Comparison of ENCODE assay signal across 8 cellular contexts in the genomic region with DNA sequence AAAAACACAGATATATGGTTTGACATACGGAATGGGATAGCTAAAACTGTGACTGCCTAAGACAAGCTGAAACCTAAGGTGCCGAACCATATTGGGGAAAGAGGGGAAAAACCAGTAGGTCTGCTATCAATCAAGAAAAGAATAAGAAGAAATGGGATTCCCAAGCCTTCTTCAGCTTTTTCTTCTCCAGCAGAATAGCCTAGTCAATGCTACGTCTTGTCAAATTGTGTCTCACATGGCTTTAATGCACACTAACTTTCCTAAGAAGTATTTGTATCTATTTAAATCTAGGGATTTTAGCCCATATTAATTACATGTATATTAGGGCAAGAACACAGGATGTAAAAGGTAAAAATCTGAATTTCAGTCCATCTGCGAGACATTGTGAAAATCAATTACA. TPM values are rescaled to one million over a fixed set of nuclear protein-coding genes. Genes with fewer than 3 reads are reported as not detected.
DNase-seq lines count a peak whose midpoint lies in the region; ATAC-seq and TF ChIP-seq lines count a peak whose summit lies in the region.
"Had no signal": no experiment of that assay in that cellular context is flagged by ENCODE, and none has a peak within 500 bp of the region (broad histone marks: within the 10 kb centered on the region; RNA-seq: fewer than 3 reads in every experiment).

No MANE protein-coding gene starts in this region.

- peak overlapping the region; percentile 82 for H3K4me3 ChIP-seq in HEK293 (ENCODE audit: low read depth, low read length)
- peak overlapping the region; percentile 38 for H3K4me3 ChIP-seq in iPS-18c (ENCODE audit: insufficient read depth, low read depth, low read length)
- peak overlapping the region in 7 of 8 donors; percentile 60 to 84 (median 67) for H3K4me3 ChIP-seq in spleen

- POLR2A ChIA-PET in HEK293 (lab: Yijun Ruan, JAX): no interaction called here
- POLR2A ChIA-PET in activated CD4-positive, alpha-beta memory T cell treated with anti-CD3 and anti-CD28 coated beads, Interleukin-2, amount 10 ng/mL, durations not matched to agents 7 days and 5 days (lab: Charles Lee): no interaction called here

- TF ChIP-seq CTCF in HEK293 (tag by site-specific recombination; IDR thresholded peaks at IDR 0.05): no peak
- TF ChIP-seq CTCF in spleen (IDR thresholded peaks at IDR 0.05 in 8 of 11, conservative IDR thresholded peaks at IDR 0.05 in 3 of 11): no peak

- H3K36me3 Mint-ChIP-seq in activated CD4-positive, alpha-beta memory T cell treated with anti-CD3 and anti-CD28 coated beads, Interleukin-2, amount 10 ng/mL, durations not matched to agents 7 days and 5 days (ENCODE audit: low read depth): peaks cover 41% of the 10 kb centered on the region

- CTCF ChIA-PET in HEK293 (lab: Yijun Ruan, JAX): interaction anchor here (0.7 to 1.1 kb wide), 4 partner anchors 9 to 348 kb away, joined by 3 to 5 read pairs (median 4); no protein-coding TSS in a partner anchor
- CTCF ChIA-PET in activated CD4-positive, alpha-beta memory T cell treated with anti-CD3 and anti-CD28 coated beads, Interleukin-2, amount 10 ng/mL, durations not matched to agents 7 days and 5 days (lab: Charles Lee): no interaction called here

- H3K9me3 ChIP-seq in HEK293 (ENCODE audit: control insufficient read depth, insufficient read depth, low read depth, low read length) (no peaks in the 10 kb centered on the region), iPS-18c (ENCODE audit: control insufficient read depth, insufficient read depth, low read length) (no peaks in the 10 kb centered on the region), spleen (peaks cover 0 to 13% (median 9%) of the 10 kb centered on the region in 8 donors)

- no peak for ATAC-seq in HG03457 (IDR thresholded peaks at IDR 0.05; ENCODE audit: unreplicated experiment)

- DNase-seq in activated CD4-positive, alpha-beta memory T cell treated with anti-CD3 and anti-CD28 coated beads, Interleukin-2, amount 10 ng/mL, durations not matched to agents 7 days and 5 days: no peak
- no peak for DNase-seq in spleen
- no peak for DNase-seq in islet precursor cell
- DNase-seq in GM19238 (ENCODE audit: insufficient read length, low spot score): no peak

- H3K27ac Mint-ChIP-seq in activated CD4-positive, alpha-beta memory T cell treated with anti-CD3 and anti-CD28 coated beads, Interleukin-2, amount 10 ng/mL, durations not matched to agents 7 days and 5 days: peak overlapping the region; percentile 83

- H3K4me3 Mint-ChIP-seq in activated CD4-positive, alpha-beta memory T cell treated with anti-CD3 and anti-CD28 coated beads, Interleukin-2, amount 10 ng/mL, durations not matched to agents 7 days and 5 days: peak overlapping the region; percentile 80

- peaks cover 10% of the 10 kb centered on the region for H3K9me3 Mint-ChIP-seq in activated CD4-positive, alpha-beta memory T cell treated with anti-CD3 and anti-CD28 coated beads, Interleukin-2, amount 10 ng/mL, durations not matched to agents 7 days and 5 days

- TF ChIP-seq POLR2A in spleen (IDR thresholded peaks at IDR 0.05): no peak

- no peaks in the 10 kb centered on the region for H3K27me3 ChIP-seq in spleen (replicated peaks in 1 of 7)

- 67 to 79% (median 71%) methylated on average over 4 of the region's 4 CpGs for WGBS in spleen, 5 donors

- H3K36me3 ChIP-seq in HEK293 (ENCODE audit: control insufficient read depth in 2 of 2, insufficient read depth in 1 of 2, low read length in 2 of 2) (peaks cover 0 to 15% of the 10 kb centered on the region in 2 experiments; a peak in 1 of 3 replicates), spleen (peaks cover 0 to 15% (median 1%) of the 10 kb centered on the region in 6 donors)

- no peak overlapping the region for H3K27ac ChIP-seq in HEK293 (ENCODE audit: extremely low read depth, low read depth, low read length)
- peak overlapping the region; percentile 80 to 97 (median 94) for H3K27ac ChIP-seq in spleen

- H3K4me1 ChIP-seq in HEK293 (ENCODE audit: control insufficient read depth, insufficient read depth, low read length) (peaks cover 11% of the 10 kb centered on the region), spleen (peaks cover 24 to 54% (median 41%) of the 10 kb centered on the region in 6 donors)

- H3K4me1 Mint-ChIP-seq in activated CD4-positive, alpha-beta memory T cell treated with anti-CD3 and anti-CD28 coated beads, Interleukin-2, amount 10 ng/mL, durations not matched to agents 7 days and 5 days: peaks cover 59% of the 10 kb centered on the region

- intact Hi-C loops in spleen (cut with DNase I; ENCODE audit: low total_unique reads): no loop called here

- H3K27me3 Mint-ChIP-seq in activated CD4-positive, alpha-beta memory T cell treated with anti-CD3 and anti-CD28 coated beads, Interleukin-2, amount 10 ng/mL, durations not matched to agents 7 days and 5 days: no peaks in the 10 kb centered on the region

TF ChIP-seq in HEK293, 187 proteins besides CTCF, POLR2A, EP300 and RAD21:
- TF ChIP-seq ZIC2 (tag by site-specific recombination; IDR thresholded peaks at IDR 0.05) (no peak), ZNF600 (tag by site-specific recombination; IDR thresholded peaks at IDR 0.05) (no peak), ZNF624 (tag by site-specific recombination; IDR thresholded peaks at IDR 0.05) (no peak), ZNF664 (tag by site-specific recombination; IDR thresholded peaks at IDR 0.05) (no peak), ZNF366 (tag by site-specific recombination; conservative IDR thresholded peaks at IDR 0.05) (no peak), ZNF394 (tag by site-specific recombination; IDR thresholded peaks at IDR 0.05; ENCODE audit: borderline replicate concordance) (no peak), ZNF341 (tag by site-specific recombination; IDR thresholded peaks at IDR 0.05; ENCODE audit: low read depth) (no peak), ZNF677 (tag by site-specific recombination; IDR thresholded peaks at IDR 0.05) (no peak), ZNF837 (tag by site-specific recombination; IDR thresholded peaks at IDR 0.05) (no peak), ZNF223 (tag by site-specific recombination; IDR thresholded peaks at IDR 0.05) (no peak)
- TF ChIP-seq, protein P1, sequence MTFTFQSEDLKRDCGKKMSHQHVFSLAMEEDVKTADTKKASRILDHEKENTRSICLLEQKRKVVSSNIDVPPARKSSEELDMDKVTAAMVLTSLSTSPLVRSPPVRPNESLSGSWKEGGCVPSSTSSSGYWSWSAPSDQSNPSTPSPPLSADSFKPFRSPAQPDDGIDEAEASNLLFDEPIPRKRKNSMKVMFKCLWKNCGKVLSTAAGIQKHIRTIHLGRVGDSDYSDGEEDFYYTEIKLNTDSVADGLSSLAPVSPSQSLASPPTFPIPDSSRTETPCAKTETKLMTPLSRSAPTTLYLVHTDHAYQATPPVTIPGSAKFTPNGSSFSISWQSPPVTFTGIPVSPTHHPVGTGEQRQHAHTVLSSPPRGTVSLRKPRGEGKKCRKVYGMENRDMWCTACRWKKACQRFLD (tag by site-specific recombination; IDR thresholded peaks at IDR 0.05): no peak

RNA-seq across cellular contexts. Expression of a gene that starts 0.8 kb away (rescaled TPM):
- total RNA-seq in activated CD4-positive, alpha-beta memory T cell treated with anti-CD3 and anti-CD28 coated beads, Interleukin-2, amount 10 ng/mL, durations not matched to agents 7 days and 5 days: 10 to 100 TPM; 45.4 to 47.9 TPM
- 100 to 1,000 TPM in 1 of 7 donors, 10 to 100 TPM in 6; 50.4 to 119 (median 76.9) TPM for total RNA-seq in spleen
- polyA plus RNA-seq in spleen: 10 to 100 TPM; 14.3 to 14.5 (median 14.4) TPM

RNA-seq across cellular contexts. Expression of a gene that starts 47.6 kb away (rescaled TPM):
- total RNA-seq in activated CD4-positive, alpha-beta memory T cell treated with anti-CD3 and anti-CD28 coated beads, Interleukin-2, amount 10 ng/mL, durations not matched to agents 7 days and 5 days: not detected
- total RNA-seq in spleen: not detected
- not detected for polyA plus RNA-seq in spleen
- total RNA-seq: NCI-H460 had no signal
